In the genomic region with DNA sequence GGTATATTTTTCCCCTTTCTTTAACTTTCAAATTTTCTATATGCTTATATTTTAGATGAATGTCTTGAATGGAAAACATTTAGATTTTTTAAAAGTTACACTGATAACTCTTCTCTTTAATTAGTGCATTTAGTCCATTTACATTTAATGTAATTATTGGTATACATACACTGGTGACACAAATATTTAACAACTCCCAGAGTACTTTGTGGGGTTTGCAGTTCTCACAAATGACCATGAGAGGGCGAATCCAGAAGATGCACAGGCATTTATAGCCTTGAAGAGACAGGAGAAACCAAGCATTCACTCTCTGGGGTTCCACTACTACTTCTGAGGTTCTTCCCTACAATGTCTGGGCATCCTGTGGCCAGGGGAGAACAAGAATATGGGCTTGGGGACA, we compare ENCODE assay signal across 9 cellular contexts.
DNase-seq lines count a peak whose midpoint lies in the region; ATAC-seq and TF ChIP-seq lines count a peak whose summit lies in the region.
"Had no signal": no experiment of that assay in that cellular context is flagged by ENCODE, and none has a peak within 500 bp of the region (broad histone marks: within the 10 kb centered on the region; RNA-seq: fewer than 3 reads in every experiment).

No MANE protein-coding gene starts in this region.

- H2AFZ ChIP-seq in HCT116 (ENCODE audit: low read depth, low read length, poor library complexity, severe bottlenecking), result no peak overlapping the region

- intact Hi-C loops in HCT116 (cut with micrococcal nuclease), result loop anchor here (1.0 kb wide), 1 partner anchor 74 kb away; no protein-coding TSS in a partner anchor
- intact Hi-C loops in CD8-positive, alpha-beta T cell (cut with DNase I, micrococcal nuclease), result no loop called here

- POLR2A ChIA-PET in HCT116 (lab: Charles Lee), result no interaction called here
- POLR2A ChIA-PET in CD8-positive, alpha-beta T cell (lab: Charles Lee), result no interaction called here

- BruUV-seq in HCT116 (replicated peaks; lab: Mats Ljungman, UMichigan), result no TSS peak

- H3K27ac Mint-ChIP-seq in CD8-positive, alpha-beta T cell, result no peak overlapping the region
- H3K27ac Mint-ChIP-seq: stimulated activated naive CD8-positive, alpha-beta T cell treated with anti-CD3 and anti-CD28 coated beads, Interleukin-15, Interleukin-2, amounts not matched to agents 100 ng/mL and 50 ng/mL, for 24 hours had no signal

- no peaks in the 10 kb centered on the region for H3K79me2 ChIP-seq in HCT116 (ENCODE audit: insufficient read depth, low read length)

- H3K4me1 ChIP-seq in HCT116 (ENCODE audit: control insufficient read depth in 1 of 2, insufficient read depth in 2 of 2, low read length in 2 of 2), result no peaks in the 10 kb centered on the region
- no peaks in the 10 kb centered on the region for H3K4me1 ChIP-seq in CD8-positive, alpha-beta T cell (ENCODE audit: insufficient read depth, low read length)

- CTCF ChIA-PET in HCT116 (lab: Charles Lee), result interaction anchor here (0.7 to 1.0 kb wide), 2 partner anchors 10 to 59 kb away, joined by 3 to 5 read pairs; no protein-coding TSS in a partner anchor
- CTCF ChIA-PET in CD8-positive, alpha-beta T cell (lab: Charles Lee), result interaction anchor here (0.7 kb wide), 1 partner anchor 35 kb away, joined by 3 read pairs; no protein-coding TSS in a partner anchor

- TF ChIP-seq POLR2A in HCT116 (IDR thresholded peaks at IDR 0.05; ENCODE audit: borderline replicate concordance, extremely low read depth, insufficient read depth, insufficient read length), result no peak

- H3K4me3 Mint-ChIP-seq in CD8-positive, alpha-beta T cell, result no peak overlapping the region
- H3K4me3 Mint-ChIP-seq: stimulated activated naive CD8-positive, alpha-beta T cell treated with anti-CD3 and anti-CD28 coated beads, Interleukin-15, Interleukin-2, amounts not matched to agents 100 ng/mL and 50 ng/mL, for 24 hours had no signal

- H3K9me3 Mint-ChIP-seq in CD8-positive, alpha-beta T cell, result no peaks in the 10 kb centered on the region

- no peaks in the 10 kb centered on the region for H3K9me2 ChIP-seq in HCT116 (ENCODE audit: insufficient read depth)

- RAD21 ChIA-PET in HCT116 (lab: Charles Lee; ENCODE audit: low non-redundant PET in 1 of 2, low total read pairs in 2 of 2, uncharacterized antibody in 2 of 2, unreplicated experiment in 2 of 2), result no interaction called here

- H3K27me3 Mint-ChIP-seq in CD8-positive, alpha-beta T cell (ENCODE audit: low read depth), result peaks cover 6% of the 10 kb centered on the region

- no peaks in the 10 kb centered on the region for H3K4me1 Mint-ChIP-seq in CD8-positive, alpha-beta T cell (ENCODE audit: low read depth)

- H3K36me3 ChIP-seq in HCT116 (ENCODE audit: control insufficient read depth in 1 of 2, insufficient read depth in 2 of 2, low read length in 2 of 2), result no peaks in the 10 kb centered on the region
- H3K36me3 ChIP-seq in CD8-positive, alpha-beta T cell (ENCODE audit: insufficient read depth, low read length), result no peaks in the 10 kb centered on the region

- H3K4me3 ChIP-seq in AG10803 (ENCODE audit: low read length), result no peak overlapping the region
- H3K4me3 ChIP-seq in HCT116 (replicated peaks in 1 of 2; ENCODE audit: low read depth in 1 of 2, low read length in 2 of 2), result no peak overlapping the region
- H3K4me3 ChIP-seq in CD8-positive, alpha-beta T cell (ENCODE audit: low read depth, low read length), result no peak overlapping the region

- ATAC-seq in HCT116 (peak; percentile 82), HG03432 (IDR thresholded peaks at IDR 0.05; ENCODE audit: unreplicated experiment) (no peak)
- ATAC-seq in CD8-positive, alpha-beta T cell, result no peak

- no peak overlapping the region for H3K9ac ChIP-seq in HCT116 (ENCODE audit: low read length)

- no peaks in the 10 kb centered on the region for H3K9me3 ChIP-seq in HCT116 (ENCODE audit: control insufficient read depth in 1 of 2, insufficient read depth in 1 of 2, low read depth in 1 of 2, low read length in 2 of 2)
- no peaks in the 10 kb centered on the region for H3K9me3 ChIP-seq in CD8-positive, alpha-beta T cell (ENCODE audit: low read length)

- TF ChIP-seq CTCF in AG10803 (conservative IDR thresholded peaks at IDR 0.05; ENCODE audit: low read length) (peak; percentile 78), HCT116 (IDR thresholded peaks at IDR 0.05 in 2 of 3, conservative IDR thresholded peaks at IDR 0.05 in 1 of 3; ENCODE audit: borderline replicate concordance in 1 of 3, insufficient read depth in 1 of 3, low read depth in 2 of 3, low read length in 2 of 3) (peak; percentile 27 to 69 (median 66); a peak in 5 of 6 replicates), VCaP (conservative IDR thresholded peaks at IDR 0.05) (peak; percentile 77)
- TF ChIP-seq CTCF in CD8-positive, alpha-beta T cell (IDR thresholded peaks at IDR 0.05), result no peak

- H3K36me3 Mint-ChIP-seq in CD8-positive, alpha-beta T cell, result no peaks in the 10 kb centered on the region

- DNase-seq in AG10803 (ENCODE audit: low read depth) (peak; percentile 35), HCT116 (ENCODE audit: low read depth, low spot score) (peak; percentile 21), iPS-NIHi7 (ENCODE audit: extremely low spot score) (peak; percentile 69), HCEC 1CT (no peak), middle frontal gyrus (ENCODE audit: extremely low spot score, low spot score) (no peak)
- no peak for DNase-seq in CD8-positive, alpha-beta T cell

- H3K27me3 ChIP-seq in HCT116 (ENCODE audit: insufficient read depth, low read length), result 0 out of 2 replicates have a peak, but pooled peaks cover 4% of the 10 kb centered on the region
- no peaks in the 10 kb centered on the region for H3K27me3 ChIP-seq in CD8-positive, alpha-beta T cell (ENCODE audit: insufficient read depth, low read length)

- TF ChIP-seq RAD21 in HCT116 (IDR thresholded peaks at IDR 0.05; ENCODE audit: low read depth), result peak; percentile 30; the same call in 1 of the 2 replicates

- no peaks in the 10 kb centered on the region for H4K20me1 ChIP-seq in HCT116 (ENCODE audit: insufficient read depth)

- H3K4me2 ChIP-seq in HCT116 (ENCODE audit: low read length), result no peak overlapping the region

- H3K27ac ChIP-seq in HCT116 (ENCODE audit: low read depth, low read length), result no peak overlapping the region
- no peak overlapping the region for H3K27ac ChIP-seq in VCaP
- no peak overlapping the region for H3K27ac ChIP-seq in CD8-positive, alpha-beta T cell (ENCODE audit: low read depth, low read length)

TF ChIP-seq in HCT116, 20 proteins besides CTCF, POLR2A, EP300 and RAD21 (continues in another document):
- TF ChIP-seq ZFX (IDR thresholded peaks at IDR 0.05) (no peak), YY1 (IDR thresholded peaks at IDR 0.05; ENCODE audit: extremely low read depth, insufficient replicate concordance, low read depth, low read length) (no peak), ELF1 (IDR thresholded peaks at IDR 0.05; ENCODE audit: borderline replicate concordance, low read depth) (no peak), FOSL1 (IDR thresholded peaks at IDR 0.05; ENCODE audit: low read depth) (no peak), SIN3A (IDR thresholded peaks at IDR 0.05; ENCODE audit: low read depth) (no peak), POLR2AphosphoS5 (IDR thresholded peaks at IDR 0.05; ENCODE audit: low read depth, low read length) (no peak), ZNF274 (IDR thresholded peaks at IDR 0.05; ENCODE audit: low read depth, low read length) (no peak), JUND (IDR thresholded peaks at IDR 0.05) (no peak)
- TF ChIP-seq, protein P1, sequence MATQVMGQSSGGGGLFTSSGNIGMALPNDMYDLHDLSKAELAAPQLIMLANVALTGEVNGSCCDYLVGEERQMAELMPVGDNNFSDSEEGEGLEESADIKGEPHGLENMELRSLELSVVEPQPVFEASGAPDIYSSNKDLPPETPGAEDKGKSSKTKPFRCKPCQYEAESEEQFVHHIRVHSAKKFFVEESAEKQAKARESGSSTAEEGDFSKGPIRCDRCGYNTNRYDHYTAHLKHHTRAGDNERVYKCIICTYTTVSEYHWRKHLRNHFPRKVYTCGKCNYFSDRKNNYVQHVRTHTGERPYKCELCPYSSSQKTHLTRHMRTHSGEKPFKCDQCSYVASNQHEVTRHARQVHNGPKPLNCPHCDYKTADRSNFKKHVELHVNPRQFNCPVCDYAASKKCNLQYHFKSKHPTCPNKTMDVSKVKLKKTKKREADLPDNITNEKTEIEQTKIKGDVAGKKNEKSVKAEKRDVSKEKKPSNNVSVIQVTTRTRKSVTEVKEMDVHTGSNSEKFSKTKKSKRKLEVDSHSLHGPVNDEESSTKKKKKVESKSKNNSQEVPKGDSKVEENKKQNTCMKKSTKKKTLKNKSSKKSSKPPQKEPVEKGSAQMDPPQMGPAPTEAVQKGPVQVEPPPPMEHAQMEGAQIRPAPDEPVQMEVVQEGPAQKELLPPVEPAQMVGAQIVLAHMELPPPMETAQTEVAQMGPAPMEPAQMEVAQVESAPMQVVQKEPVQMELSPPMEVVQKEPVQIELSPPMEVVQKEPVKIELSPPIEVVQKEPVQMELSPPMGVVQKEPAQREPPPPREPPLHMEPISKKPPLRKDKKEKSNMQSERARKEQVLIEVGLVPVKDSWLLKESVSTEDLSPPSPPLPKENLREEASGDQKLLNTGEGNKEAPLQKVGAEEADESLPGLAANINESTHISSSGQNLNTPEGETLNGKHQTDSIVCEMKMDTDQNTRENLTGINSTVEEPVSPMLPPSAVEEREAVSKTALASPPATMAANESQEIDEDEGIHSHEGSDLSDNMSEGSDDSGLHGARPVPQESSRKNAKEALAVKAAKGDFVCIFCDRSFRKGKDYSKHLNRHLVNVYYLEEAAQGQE (IDR thresholded peaks at IDR 0.05; ENCODE audit: low read depth), result no peak
- TF ChIP-seq, protein P2, sequence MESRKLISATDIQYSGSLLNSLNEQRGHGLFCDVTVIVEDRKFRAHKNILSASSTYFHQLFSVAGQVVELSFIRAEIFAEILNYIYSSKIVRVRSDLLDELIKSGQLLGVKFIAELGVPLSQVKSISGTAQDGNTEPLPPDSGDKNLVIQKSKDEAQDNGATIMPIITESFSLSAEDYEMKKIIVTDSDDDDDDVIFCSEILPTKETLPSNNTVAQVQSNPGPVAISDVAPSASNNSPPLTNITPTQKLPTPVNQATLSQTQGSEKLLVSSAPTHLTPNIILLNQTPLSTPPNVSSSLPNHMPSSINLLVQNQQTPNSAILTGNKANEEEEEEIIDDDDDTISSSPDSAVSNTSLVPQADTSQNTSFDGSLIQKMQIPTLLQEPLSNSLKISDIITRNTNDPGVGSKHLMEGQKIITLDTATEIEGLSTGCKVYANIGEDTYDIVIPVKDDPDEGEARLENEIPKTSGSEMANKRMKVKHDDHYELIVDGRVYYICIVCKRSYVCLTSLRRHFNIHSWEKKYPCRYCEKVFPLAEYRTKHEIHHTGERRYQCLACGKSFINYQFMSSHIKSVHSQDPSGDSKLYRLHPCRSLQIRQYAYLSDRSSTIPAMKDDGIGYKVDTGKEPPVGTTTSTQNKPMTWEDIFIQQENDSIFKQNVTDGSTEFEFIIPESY (IDR thresholded peaks at IDR 0.05; ENCODE audit: extremely low read depth, insufficient replicate concordance, low read length), result no peak
- TF ChIP-seq, protein P3, sequence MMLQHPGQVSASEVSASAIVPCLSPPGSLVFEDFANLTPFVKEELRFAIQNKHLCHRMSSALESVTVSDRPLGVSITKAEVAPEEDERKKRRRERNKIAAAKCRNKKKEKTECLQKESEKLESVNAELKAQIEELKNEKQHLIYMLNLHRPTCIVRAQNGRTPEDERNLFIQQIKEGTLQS (IDR thresholded peaks at IDR 0.05), result no peak

Comparison
In these comparisons a context has a peak if more than half of its experiments do, and no peak if none do; other contexts are left out.
1. DNase-seq: peak in AG10803 (single experiment), HCT116 (single experiment) and iPS-NIHi7 (single experiment); none in HCEC 1CT (single experiment), middle frontal gyrus (single experiment) and CD8-positive, alpha-beta T cell (0 of 7).